8 cellular contexts compared by ENCODE assay signal in genomic region chr12:47079894-47080724, GRCh38. TPM values are rescaled to one million over a fixed set of nuclear protein-coding genes. Genes with fewer than 3 reads are reported as not detected.
DNase-seq lines count a peak whose midpoint lies in the region; ATAC-seq and TF ChIP-seq lines count a peak whose summit lies in the region.

Gene AMIGO2 (minus strand): TSS chr12:47079959. CDS start chr12:47079002, 957 bp downstream.

- H3K4me1 ChIP-seq in body of pancreas (peaks cover 25% of the 10 kb centered on the region), iPS-18a (ENCODE audit: control insufficient read depth, low read depth, low read length) (peaks cover 14% of the 10 kb centered on the region), sigmoid colon (peaks cover 0 to 62% (median 42%) of the 10 kb centered on the region in 4 donors)

- peak; percentile 40 for ATAC-seq in GM18511 (IDR thresholded peaks at IDR 0.05; ENCODE audit: unreplicated experiment)
- ATAC-seq in HG03196 (IDR thresholded peaks at IDR 0.05; ENCODE audit: unreplicated experiment) = peak; percentile 15
- peak; percentile 53 for ATAC-seq in body of pancreas
- no peak for ATAC-seq in GM21515 (IDR thresholded peaks at IDR 0.05; ENCODE audit: unreplicated experiment)

- H3K4me1 Mint-ChIP-seq in T-helper 1 cell treated with Interleukin-12 subunit alpha and Interleukin-12 subunit beta and Interleukin-4 antibody, amounts not matched to agents 30 μg/mL and 1 μg/mL, for 36 hours (ENCODE audit: low read depth) = peaks cover 59% of the 10 kb centered on the region

- H3K36me3 Mint-ChIP-seq in T-helper 1 cell treated with Interleukin-12 subunit alpha and Interleukin-12 subunit beta and Interleukin-4 antibody, amounts not matched to agents 30 μg/mL and 1 μg/mL, for 36 hours (ENCODE audit: low read depth) = peaks cover 2% of the 10 kb centered on the region

- no peak for TF ChIP-seq CTCF in body of pancreas (IDR thresholded peaks at IDR 0.05)
- TF ChIP-seq CTCF in sigmoid colon (IDR thresholded peaks at IDR 0.05) = no peak

- peak in 1 of 3 donors; percentile 44 for TF ChIP-seq POLR2A in body of pancreas (IDR thresholded peaks at IDR 0.05)
- TF ChIP-seq POLR2A in sigmoid colon (IDR thresholded peaks at IDR 0.05) = no peak

- DNase-seq in body of pancreas = peak; percentile 39 to 64 (median 42)
- DNase-seq in sigmoid colon = peak; percentile 83
- DNase-seq in amniotic stem cell (lab: John Stamatoyannopoulos, UW) = no peak

- H3K9me3 ChIP-seq in body of pancreas (no peaks in the 10 kb centered on the region), iPS-18a (ENCODE audit: control insufficient read depth, low read depth, low read length) (no peaks in the 10 kb centered on the region), sigmoid colon (no peaks in the 10 kb centered on the region)

- H3K4me3 ChIP-seq in body of pancreas = peak within 1 kb of the TSS; percentile 78 to 88
- peak within 1 kb of the TSS; percentile 79 for H3K4me3 ChIP-seq in iPS-18a (ENCODE audit: low read length)
- peak within 1 kb of the TSS; percentile 84 to 93 (median 90) for H3K4me3 ChIP-seq in sigmoid colon

- intact Hi-C loops in body of pancreas (cut with DNase I) (loop anchor here (10.0 kb wide), 1 partner anchor 225 kb away; no protein-coding TSS in a partner anchor), sigmoid colon (cut with DNase I) (loop anchor here (5.0 to 10.0 kb wide), 2 partner anchors 507 to 745 kb away; no protein-coding TSS in a partner anchor)

- WGBS in body of pancreas, 2 donors = 0 to 1% methylated on average over 20 to 53 of the region's 59 CpGs
- WGBS in sigmoid colon, 2 donors = 1 to 2% methylated on average over 59 of the region's 59 CpGs

- H3K27me3 ChIP-seq in body of pancreas (no peaks in the 10 kb centered on the region), iPS-18a (ENCODE audit: control insufficient read depth, insufficient read depth, low read length) (peaks cover 30% of the 10 kb centered on the region), sigmoid colon (no peaks in the 10 kb centered on the region)

- peak within 1 kb of the TSS; percentile 43 for H3K9ac ChIP-seq in iPS-18a (ENCODE audit: low read length)

- H3K27ac Mint-ChIP-seq in T-helper 1 cell treated with Interleukin-12 subunit alpha and Interleukin-12 subunit beta and Interleukin-4 antibody, amounts not matched to agents 30 μg/mL and 1 μg/mL, for 36 hours = peak within 1 kb of the TSS; percentile 81

- H3K4me3 Mint-ChIP-seq in T-helper 1 cell treated with Interleukin-12 subunit alpha and Interleukin-12 subunit beta and Interleukin-4 antibody, amounts not matched to agents 30 μg/mL and 1 μg/mL, for 36 hours = peak within 1 kb of the TSS; percentile 93

- H3K9me3 Mint-ChIP-seq in T-helper 1 cell treated with Interleukin-12 subunit alpha and Interleukin-12 subunit beta and Interleukin-4 antibody, amounts not matched to agents 30 μg/mL and 1 μg/mL, for 36 hours = no peaks in the 10 kb centered on the region

- TF ChIP-seq EP300 in sigmoid colon (IDR thresholded peaks at IDR 0.05) = no peak

- H3K27ac ChIP-seq in body of pancreas (peak within 1 kb of the TSS in 3 of 4 donors; percentile 74 to 79 (median 79)), iPS-18a (ENCODE audit: low read length) (no peak within 1 kb of the TSS), sigmoid colon (peak within 1 kb of the TSS; percentile 86 to 99 (median 96))

- peaks cover 2% of the 10 kb centered on the region for H3K27me3 Mint-ChIP-seq in T-helper 1 cell treated with Interleukin-12 subunit alpha and Interleukin-12 subunit beta and Interleukin-4 antibody, amounts not matched to agents 30 μg/mL and 1 μg/mL, for 36 hours (ENCODE audit: low read depth)

- H3K36me3 ChIP-seq in body of pancreas (replicated peaks in 1 of 2; ENCODE audit: insufficient read depth in 1 of 2, low read depth in 2 of 2) (no peaks in the 10 kb centered on the region), iPS-18a (ENCODE audit: control insufficient read depth, low read depth, low read length) (no peaks in the 10 kb centered on the region), sigmoid colon (no peaks in the 10 kb centered on the region)

RNA-seq across cellular contexts. Expression of gene AMIGO2, which starts in this region (rescaled TPM):
- total RNA-seq in body of pancreas (1 to 10 TPM; 2.6 to 4.0 TPM), sigmoid colon (10 to 100 TPM; 33.2 to 68.1 (median 60.5) TPM)
- polyA plus RNA-seq in sigmoid colon = 1 to 10 TPM in 2 of 3 donors, under 1 TPM in 1; 0.46 to 5.3 (median 2.4) TPM

Comparison
In these comparisons a context has a peak if more than half of its experiments do, and no peak if none do; other contexts are left out.
1. RNA of gene AMIGO2 (total RNA-seq): 33.2 to 68.1 TPM in sigmoid colon; 2.6 to 4.0 TPM in body of pancreas; every median in the first group is over 4 times any median in the second.
2. Peak in every context shown above with its lines, with median percentiles within 50 percentile points of each other: H3K4me3 ChIP-seq.